18 cellular contexts compared by ENCODE assay signal in genomic region chr14:95215094-95215493, GRCh38.
"Had no signal": no experiment of that assay in that cellular context is flagged by ENCODE, and none has a peak within 500 bp of the region (broad histone marks: within the 10 kb centered on the region; RNA-seq: fewer than 3 reads in every experiment).

No MANE protein-coding gene starts in this region.

- ATAC-seq: activated CD4-positive, alpha-beta T cell treated with anti-CD3 and anti-CD28 coated beads for 36 hours; body of pancreas; gastroesophageal sphincter; left colon; mucosa of descending colon; WTC11 had no signal

- H3K9me3 ChIP-seq: body of pancreas, gastroesophageal sphincter, mucosa of descending colon, prostate gland, right atrium auricular region, thoracic aorta had no signal

- H3K27me3 ChIP-seq: body of pancreas, gastroesophageal sphincter, right atrium auricular region had no signal

- H3K36me3 ChIP-seq: cardiac muscle cell, gastroesophageal sphincter, prostate gland, right atrium auricular region, thoracic aorta had no signal

- H3K27ac ChIP-seq: body of pancreas, cardiac muscle cell, epithelial cell of prostate, gastroesophageal sphincter, prostate gland, right atrium auricular region, thoracic aorta had no signal

- DNase-seq: activated CD4-positive, alpha-beta memory T cell treated with anti-CD3 and anti-CD28 coated beads for 36 hours; activated CD4-positive, alpha-beta T cell treated with anti-CD3 and anti-CD28 coated beads for 36 hours; activated gamma-delta T cell; anterior cingulate cortex; body of pancreas; islet precursor cell; left colon; mucosa of descending colon; stimulated activated CD4-positive, alpha-beta T cell treated with anti-CD3 and anti-CD28 coated beads, Interleukin-4, amount 100 ng/mL, for 24 hours; stimulated activated naive CD4-positive, alpha-beta T cell treated with Interleukin-2 at 50 U/mL for 16 hours; T-helper 1 cell had no signal

- H3K4me1 ChIP-seq: gastroesophageal sphincter, prostate gland, right atrium auricular region had no signal

- H3K4me3 ChIP-seq: body of pancreas, cardiac muscle cell, gastroesophageal sphincter, mucosa of descending colon, prostate gland, right atrium auricular region, thoracic aorta had no signal
